8 cellular contexts compared by ENCODE assay signal in genomic region chr11:43358308-43358669, GRCh38. TPM values are rescaled to one million over a fixed set of nuclear protein-coding genes. Genes with fewer than 3 reads are reported as not detected.
A peak's percentile ranks its signal among the peaks of the same experiment; 100 is the strongest.
DNase-seq lines count a peak whose midpoint lies in the region; ATAC-seq and TF ChIP-seq lines count a peak whose summit lies in the region.

No MANE protein-coding gene starts in this region.

- H3K4ac ChIP-seq in mesenchymal stem cell (ENCODE audit: low read depth in 1 of 2, low read length in 2 of 2) = peak overlapping the region in 1 of 2 experiments; percentile 56

- peaks cover 3% of the 10 kb centered on the region for H3K36me3 ChIP-seq in brain microvascular endothelial cell (replicated peaks)
- H3K36me3 ChIP-seq in mesenchymal stem cell (ENCODE audit: control insufficient read depth in 1 of 2, insufficient read depth in 2 of 2, low read depth in 1 of 2, low read length in 2 of 2) = peaks cover 4 to 9% of the 10 kb centered on the region in 2 experiments

- H3K4me3 ChIP-seq in brain microvascular endothelial cell (ENCODE audit: low read depth, low read length) (peak overlapping the region; percentile 98), mesenchymal stem cell (ENCODE audit: insufficient read depth in 1 of 2, low read depth in 1 of 2, low read length in 2 of 2) (peak overlapping the region; percentile 88 to 90)

- H3K4me1 ChIP-seq in mesenchymal stem cell (ENCODE audit: control insufficient read depth, insufficient read depth, low read depth, low read length) = no peaks in the 10 kb centered on the region

- no peak overlapping the region for H3K14ac ChIP-seq in mesenchymal stem cell (ENCODE audit: low read length in 2 of 2)

- H3K27ac ChIP-seq in brain microvascular endothelial cell = peak overlapping the region; percentile 90
- H3K27ac ChIP-seq in mesenchymal stem cell (ENCODE audit: low read length, poor library complexity, severe bottlenecking) = no peak overlapping the region

- intact Hi-C loops in head of caudate nucleus (cut with DNase I) = no loop called here

- no peaks in the 10 kb centered on the region for H3K27me3 ChIP-seq in brain microvascular endothelial cell (replicated peaks)
- no peaks in the 10 kb centered on the region for H3K27me3 ChIP-seq in mesenchymal stem cell (ENCODE audit: control insufficient read depth in 1 of 2, insufficient read depth in 1 of 2, low read length in 2 of 2)

- no peak overlapping the region for H2AK5ac ChIP-seq in mesenchymal stem cell (ENCODE audit: low read length, severe bottlenecking)

- peak overlapping the region in 1 of 2 experiments; percentile 35 for H3K18ac ChIP-seq in mesenchymal stem cell (ENCODE audit: low read depth in 1 of 2, low read length in 2 of 2)

- DNase-seq in AG08395 (ENCODE audit: low spot score) = peak; percentile 3
- DNase-seq in HT1080 (ENCODE audit: low read depth) = peak; percentile 3
- DNase-seq in brain microvascular endothelial cell = no peak
- DNase-seq in mesenchymal stem cell = no peak
- DNase-seq in COR-L47 (lab: John Stamatoyannopoulos, UW) = no peak
- no peak for DNase-seq in ureter (ENCODE audit: low spot score)
- DNase-seq in left lobe of liver (ENCODE audit: low spot score) = no peak
- DNase-seq in head of caudate nucleus = no peak

- no peak overlapping the region for H3K23ac ChIP-seq in mesenchymal stem cell (ENCODE audit: low read length in 2 of 2)

- H2AFZ ChIP-seq in mesenchymal stem cell (ENCODE audit: low read depth, low read length) = peak overlapping the region; percentile 59

- H4K91ac ChIP-seq in mesenchymal stem cell (ENCODE audit: low read length) = no peak overlapping the region

- H3K4me2 ChIP-seq in mesenchymal stem cell (ENCODE audit: low read length, poor library complexity, severe bottlenecking) = peak overlapping the region; percentile 85

- peak overlapping the region; percentile 96 for H3K9ac ChIP-seq in mesenchymal stem cell (ENCODE audit: low read length)

- no peak for ATAC-seq in left lobe of liver

- no peak overlapping the region for H2BK5ac ChIP-seq in mesenchymal stem cell (ENCODE audit: low read depth, low read length, poor library complexity, severe bottlenecking)

- 27% methylated on average over 7 of the region's 7 CpGs for WGBS in mesenchymal stem cell

- H2BK120ac ChIP-seq in mesenchymal stem cell (ENCODE audit: low read depth, low read length) = no peak overlapping the region

- H3K79me1 ChIP-seq in mesenchymal stem cell (replicated peaks; ENCODE audit: low read length, poor library complexity, severe bottlenecking) = no peaks in the 10 kb centered on the region

- H3K9me3 ChIP-seq in mesenchymal stem cell (ENCODE audit: control insufficient read depth, low read length) = no peaks in the 10 kb centered on the region

- in situ Hi-C loops in brain microvascular endothelial cell (cut with HindIII; ENCODE audit: low pct_ligation_motif_present, low sequenced_read_pairs) = no loop called here

- TF ChIP-seq CTCF in brain microvascular endothelial cell (IDR thresholded peaks at IDR 0.05; ENCODE audit: low read depth, low read length, missing control alignments) = no peak

- H4K8ac ChIP-seq in mesenchymal stem cell (ENCODE audit: low read length) = no peak overlapping the region

- no peak overlapping the region for H2BK15ac ChIP-seq in mesenchymal stem cell (ENCODE audit: low read depth, poor library complexity, severe bottlenecking)

- no peak overlapping the region for H2BK12ac ChIP-seq in mesenchymal stem cell (ENCODE audit: low read length in 2 of 2)

RNA-seq across cellular contexts. Expression of gene TTC17, which starts 0.4 kb away (rescaled TPM):
- total RNA-seq in HT1080 (2014; rRNA removed; shearing (Covaris generic)) = 29.0 and 29.9 TPM in 2 replicates
- 24.4 and 31.7 TPM in 2 replicates for polyA plus RNA-seq in HT1080 (2015; cell fraction: cytosol; rRNA removed)
- 168 and 191 TPM in 2 replicates for polyA plus RNA-seq in HT1080 (2015; cell fraction: nucleus; rRNA removed)
- polyA plus RNA-seq in mesenchymal stem cell (2013, experiment 1 of 2) = 58.5 TPM
- polyA plus RNA-seq in mesenchymal stem cell (2013, experiment 2 of 2) = 55.9 TPM
- total RNA-seq in ureter (148 TPM), left lobe of liver (49.0 TPM)

RNA-seq across cellular contexts. Expression of gene API5, which starts 46.5 kb away (rescaled TPM):
- 82.5 and 98.2 TPM in 2 replicates for total RNA-seq in HT1080 (2014; rRNA removed; shearing (Covaris generic))
- 109 and 131 TPM in 2 replicates for polyA plus RNA-seq in HT1080 (2015; cell fraction: cytosol; rRNA removed)
- 99.8 and 105 TPM in 2 replicates for polyA plus RNA-seq in HT1080 (2015; cell fraction: nucleus; rRNA removed)
- 59.6 TPM for polyA plus RNA-seq in mesenchymal stem cell (2013, experiment 1 of 2)
- polyA plus RNA-seq in mesenchymal stem cell (2013, experiment 2 of 2) = 60.8 TPM
- total RNA-seq in ureter = 92.6 TPM
- 53.0 TPM for total RNA-seq in left lobe of liver

Comparison
In these comparisons a context has a peak if more than half of its experiments do, and no peak if none do; other contexts are left out.
1. DNase-seq: peak in AG08395 (single experiment) and HT1080 (single experiment); none in brain microvascular endothelial cell (single experiment), mesenchymal stem cell (single experiment), COR-L47 (single experiment), ureter (single experiment), left lobe of liver (single experiment) and head of caudate nucleus (0 of 42).